ENCODE assay signal across 16 cellular contexts in the genomic region with DNA sequence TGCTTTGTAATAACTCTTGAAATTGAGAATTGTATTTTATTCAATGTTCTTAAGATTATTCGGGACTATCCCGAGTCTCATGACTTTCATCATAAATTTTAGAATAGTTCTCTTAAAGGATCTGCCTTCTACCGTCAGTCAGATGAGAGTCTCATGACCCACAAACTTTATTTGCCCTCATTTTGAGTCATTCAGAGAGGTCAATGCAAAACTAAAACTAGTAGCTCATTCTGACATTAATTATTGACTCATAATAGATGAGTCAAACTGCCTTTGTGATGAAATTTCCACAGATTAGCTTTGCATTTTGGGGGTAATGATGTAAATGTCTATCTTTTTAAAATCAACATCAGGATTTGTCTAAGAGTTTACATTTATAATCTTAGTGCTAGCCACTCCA.
"Had no signal": no experiment of that assay in that cellular context is flagged by ENCODE, and none has a peak within 500 bp of the region (broad histone marks: within the 10 kb centered on the region; RNA-seq: fewer than 3 reads in every experiment).

No MANE protein-coding gene starts in this region.

- DNase-seq: activated CD4-positive, alpha-beta T cell treated with anti-CD3 and anti-CD28 coated beads, Interleukin-2, amount 10 ng/mL, durations not matched to agents 7 days and 5 days; activated naive CD8-positive, alpha-beta T cell treated with anti-CD3 and anti-CD28 coated beads for 36 hours; amygdala; brain microvascular endothelial cell; cerebellar nuclear complex; hippocampal formation; kidney glomerular epithelial cell; mesendoderm; occipital lobe; right cardiac atrium; stimulated activated CD4-positive, alpha-beta T cell treated with anti-CD3 and anti-CD28 coated beads, Interleukin-4, amount 100 ng/mL, for 24 hours; stimulated activated naive CD4-positive, alpha-beta T cell; substantia nigra; transverse colon had no signal

- ATAC-seq: esophagus mucosa; natural killer cell treated with Interleukin-12 subunit alpha and Interleukin-12 subunit beta and Interleukin-15 and Interleukin-18, amount 100 ng/mL, for 72 hours; right cardiac atrium had no signal
